Comparison of ENCODE assay signal across 21 cellular contexts in the genomic region with DNA sequence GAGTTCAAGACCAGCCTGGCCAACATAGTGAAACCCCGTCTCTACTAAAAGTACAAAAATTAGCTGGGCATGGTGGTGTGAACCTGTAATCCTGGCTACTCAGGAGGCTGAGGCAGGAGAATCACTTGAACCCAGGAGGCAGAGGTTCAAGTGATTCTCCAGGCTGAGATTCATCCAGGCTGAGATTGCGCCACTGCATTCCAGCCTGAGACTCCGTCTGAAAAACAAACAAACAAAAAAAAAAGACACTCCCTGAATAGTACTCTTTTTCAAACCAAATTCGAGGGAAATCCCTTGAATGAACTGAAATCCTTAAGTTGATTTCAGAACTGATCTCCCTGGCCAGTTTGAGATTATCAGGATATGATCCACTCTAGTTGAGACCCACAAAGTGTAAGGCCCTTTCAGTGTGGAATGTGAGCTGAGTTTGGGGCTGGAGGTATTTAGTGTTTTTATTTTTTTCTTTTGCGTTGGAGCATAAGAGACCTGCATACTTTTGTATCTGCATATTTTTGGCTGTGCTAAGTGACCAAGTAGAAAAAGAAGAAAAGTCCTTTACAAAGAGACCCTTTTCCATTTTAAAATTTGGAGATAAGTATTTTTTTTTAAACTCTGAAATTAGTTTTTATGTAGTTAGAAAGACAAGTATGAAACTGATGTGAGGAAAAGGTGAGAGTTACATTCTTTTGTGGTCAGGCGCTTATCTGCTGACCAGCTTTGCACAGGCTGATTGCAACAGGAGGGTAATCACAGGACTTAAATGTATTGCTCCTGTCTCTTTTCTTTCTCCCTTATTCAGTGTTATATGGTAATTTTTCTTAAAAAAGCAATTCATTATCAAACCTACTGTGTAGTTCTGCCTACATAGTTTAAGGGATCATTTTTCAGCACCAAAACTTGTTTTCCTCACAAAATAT. TPM values are rescaled to one million over a fixed set of nuclear protein-coding genes. Genes with fewer than 3 reads are reported as not detected.
DNase-seq lines count a peak whose midpoint lies in the region; ATAC-seq and TF ChIP-seq lines count a peak whose summit lies in the region.
"Had no signal": no experiment of that assay in that cellular context is flagged by ENCODE, and none has a peak within 500 bp of the region (broad histone marks: within the 10 kb centered on the region; RNA-seq: fewer than 3 reads in every experiment).

No MANE protein-coding gene starts in this region.

- H3K4me3 ChIP-seq in KMS-11 (IDR thresholded peaks at IDR 0.05; ENCODE audit: insufficient read depth, low read depth, low read length) (no peak overlapping the region), left lung (no peak overlapping the region), Karpas-422 (ENCODE audit: low read length) (no peak overlapping the region), sigmoid colon (no peak overlapping the region)
- H3K4me3 ChIP-seq: transverse colon had no signal

- peak overlapping the region; percentile 88 for H3K4me2 ChIP-seq in KMS-11
- H3K4me2 ChIP-seq in Karpas-422 (ENCODE audit: low read depth, low read length, poor library complexity, severe bottlenecking) = no peak overlapping the region

- no peaks in the 10 kb centered on the region for H3K27me3 ChIP-seq in KMS-11 (ENCODE audit: insufficient read depth, low read depth)
- no peaks in the 10 kb centered on the region for H3K27me3 ChIP-seq in left lung
- no peaks in the 10 kb centered on the region for H3K27me3 ChIP-seq in Karpas-422 (ENCODE audit: low read length)
- no peaks in the 10 kb centered on the region for H3K27me3 ChIP-seq in sigmoid colon
- H3K27me3 ChIP-seq: transverse colon had no signal

- intact Hi-C loops in left lung (cut with DNase I) = no loop called here
- intact Hi-C loops in sigmoid colon (cut with DNase I) = no loop called here

- no peak for TF ChIP-seq EP300 in sigmoid colon (IDR thresholded peaks at IDR 0.05)

- H3K27ac ChIP-seq in KMS-11 = no peak overlapping the region
- H3K27ac ChIP-seq in left lung = no peak overlapping the region
- H3K27ac ChIP-seq in Karpas-422 (ENCODE audit: low read length) = no peak overlapping the region
- no peak overlapping the region for H3K27ac ChIP-seq in sigmoid colon
- H3K27ac ChIP-seq: transverse colon had no signal

- H3K9me2 ChIP-seq in Karpas-422 (replicated peaks; ENCODE audit: insufficient read depth, low read length) = no peaks in the 10 kb centered on the region

- no peak for TF ChIP-seq CTCF in KMS-11 (conservative IDR thresholded peaks at IDR 0.05; ENCODE audit: low read depth, low read length)
- TF ChIP-seq CTCF in left lung (IDR thresholded peaks at IDR 0.05) = no peak
- no peak for TF ChIP-seq CTCF in sigmoid colon (IDR thresholded peaks at IDR 0.05)

- H3K9ac ChIP-seq in KMS-11 = no peak overlapping the region
- H3K9ac ChIP-seq in Karpas-422 (ENCODE audit: low read length) = no peak overlapping the region

- H2AFZ ChIP-seq in KMS-11 (ENCODE audit: low read depth) (no peak overlapping the region), Karpas-422 (ENCODE audit: low read length) (no peak overlapping the region)

- peak; percentile 41 for ATAC-seq in left lung
- no peak for ATAC-seq in GM19452 (IDR thresholded peaks at IDR 0.05; ENCODE audit: unreplicated experiment)
- ATAC-seq: stimulated activated effector memory CD8-positive, alpha-beta T cell treated with anti-CD3 and anti-CD28 coated beads, Interleukin-12 subunit alpha, Interleukin-12 subunit beta, amount 100 ng/mL, for 72 hours had no signal

- H3K79me2 ChIP-seq in KMS-11 (ENCODE audit: insufficient read depth, low read depth) = no peaks in the 10 kb centered on the region
- no peaks in the 10 kb centered on the region for H3K79me2 ChIP-seq in Karpas-422 (ENCODE audit: low read length)

- H4K20me1 ChIP-seq in KMS-11 (ENCODE audit: insufficient read depth) (no peaks in the 10 kb centered on the region), Karpas-422 (ENCODE audit: insufficient read depth, low read depth, low read length) (no peaks in the 10 kb centered on the region)

- DNase-seq in A172 (ENCODE audit: low spot score) (peak; percentile 51), cerebellar cortex (ENCODE audit: low spot score) (peak; percentile 26), left lung (no peak), AG08396 (ENCODE audit: low spot score) (no peak), Karpas-422 (no peak), sigmoid colon (no peak)
- DNase-seq: activated CD4-positive, alpha-beta T cell treated with anti-CD3 and anti-CD28 coated beads, Interleukin-2, amount 10 ng/mL, durations not matched to agents 7 days and 5 days; caudate nucleus; CD4-positive, alpha-beta memory T cell; head of caudate nucleus; islet precursor cell; KG1; NCI-H1417 treated with DMSO at 0.1 percent for 48 hours; NCI-H510A treated with DMSO at 0.1 percent for 48 hours; occipital lobe; small intestine; transverse colon had no signal

- TF ChIP-seq POLR2A in sigmoid colon (IDR thresholded peaks at IDR 0.05) = no peak

- H3K36me3 ChIP-seq in KMS-11 (ENCODE audit: insufficient read depth) (no peaks in the 10 kb centered on the region), left lung (no peaks in the 10 kb centered on the region), Karpas-422 (ENCODE audit: insufficient read depth, low read length) (no peaks in the 10 kb centered on the region), sigmoid colon (no peaks in the 10 kb centered on the region)
- H3K36me3 ChIP-seq: transverse colon had no signal

- WGBS in sigmoid colon, 2 donors = 65 to 83% methylated on average over 6 of the region's 6 CpGs

- H3K4me1 ChIP-seq in KMS-11 (ENCODE audit: low read depth, poor library complexity, severe bottlenecking) = peaks cover 63% of the 10 kb centered on the region
- H3K4me1 ChIP-seq in left lung = no peaks in the 10 kb centered on the region
- H3K4me1 ChIP-seq in Karpas-422 (ENCODE audit: low read length) = no peaks in the 10 kb centered on the region
- no peaks in the 10 kb centered on the region for H3K4me1 ChIP-seq in sigmoid colon
- H3K4me1 ChIP-seq: transverse colon had no signal

- H3K9me3 ChIP-seq in left lung (no peaks in the 10 kb centered on the region), Karpas-422 (ENCODE audit: low read length) (no peaks in the 10 kb centered on the region), sigmoid colon (no peaks in the 10 kb centered on the region)
- H3K9me3 ChIP-seq: transverse colon had no signal

RNA-seq across cellular contexts. Expression of gene TMEFF1, which starts 42.9 kb away (rescaled TPM):
- total RNA-seq in A172 (2014; rRNA removed; shearing (Covaris generic)) = 8.6 and 16.3 TPM in 2 replicates
- under 1 TPM in 1 of 2 donors, not detected in 1; 0.58 TPM for total RNA-seq in left lung
- not detected in 2 replicates for total RNA-seq in Karpas-422 (2014; rRNA removed; shearing (Covaris generic); ENCODE audit: low replicate concordance)
- total RNA-seq in sigmoid colon = 1 to 10 TPM in 1 of 4 donors, under 1 TPM in 1, not detected in 2; 0.68 to 6.1 TPM
- under 1 TPM in 1 of 3 donors, not detected in 2; 0.16 TPM for polyA plus RNA-seq in sigmoid colon
- total RNA-seq: activated CD4-positive, alpha-beta T cell treated with anti-CD3 and anti-CD28 coated beads, Interleukin-2, amount 10 ng/mL, durations not matched to agents 7 days and 5 days; CD4-positive, alpha-beta memory T cell; mononuclear cell; transverse colon had no signal
- polyA plus RNA-seq: CD4-positive, alpha-beta memory T cell had no signal

Comparison
In these comparisons a context has a peak if more than half of its experiments do, and no peak if none do; other contexts are left out.
1. DNase-seq: peak in A172 (single experiment) and cerebellar cortex (single experiment); none in left lung (0 of 2), AG08396 (single experiment), Karpas-422 (single experiment) and sigmoid colon (single experiment).